Comparison of ENCODE assay signal across 2 cellular contexts in genomic region chr5:132423443-132423898, GRCh38.
TF ChIP-seq lines count a peak whose summit lies in the region.

No MANE protein-coding gene starts in this region.

TF ChIP-seq in IMR-90, 13 proteins besides CTCF, POLR2A, EP300 and RAD21:
- TF ChIP-seq RCOR1 (IDR thresholded peaks at IDR 0.05; ENCODE audit: insufficient replicate concordance, low read length) (no peak), MAFK (IDR thresholded peaks at IDR 0.05; ENCODE audit: low read depth, low read length) (no peak), RFX5 (IDR thresholded peaks at IDR 0.05; ENCODE audit: low read depth, low read length) (no peak), NFE2L2 (IDR thresholded peaks at IDR 0.05; ENCODE audit: low read depth, low read length) (no peak), BHLHE40 (IDR thresholded peaks at IDR 0.05; ENCODE audit: low read depth, low read length) (no peak), CHD1 (IDR thresholded peaks at IDR 0.05; ENCODE audit: low read depth, low read length) (no peak), MAZ (IDR thresholded peaks at IDR 0.05; ENCODE audit: borderline replicate concordance, low read depth, low read length) (no peak), MXI1 (IDR thresholded peaks at IDR 0.05; ENCODE audit: borderline replicate concordance, low read depth, low read length) (no peak), CEBPB (IDR thresholded peaks at IDR 0.05; ENCODE audit: low read depth, low read length) (no peak), ELK1 (IDR thresholded peaks at IDR 0.05; ENCODE audit: borderline replicate concordance, low read depth, low read length) (no peak), SMC3 (IDR thresholded peaks at IDR 0.05; ENCODE audit: low read depth, low read length) (no peak)
- TF ChIP-seq, protein P1, sequence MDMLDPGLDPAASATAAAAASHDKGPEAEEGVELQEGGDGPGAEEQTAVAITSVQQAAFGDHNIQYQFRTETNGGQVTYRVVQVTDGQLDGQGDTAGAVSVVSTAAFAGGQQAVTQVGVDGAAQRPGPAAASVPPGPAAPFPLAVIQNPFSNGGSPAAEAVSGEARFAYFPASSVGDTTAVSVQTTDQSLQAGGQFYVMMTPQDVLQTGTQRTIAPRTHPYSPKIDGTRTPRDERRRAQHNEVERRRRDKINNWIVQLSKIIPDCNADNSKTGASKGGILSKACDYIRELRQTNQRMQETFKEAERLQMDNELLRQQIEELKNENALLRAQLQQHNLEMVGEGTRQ (IDR thresholded peaks at IDR 0.05; ENCODE audit: low read depth, low read length) = no peak

TF ChIP-seq in K562, 482 proteins besides CTCF, POLR2A, EP300 and RAD21:
- no peak for TF ChIP-seq ZNF586 (CRISPR knock-in tag; conservative IDR thresholded peaks at IDR 0.05)
- no peak for TF ChIP-seq NCOA1 (IDR thresholded peaks at IDR 0.05; ENCODE audit: low read depth)
- TF ChIP-seq ZNF133 (CRISPR knock-in tag; IDR thresholded peaks at IDR 0.05) = no peak
- no peak for TF ChIP-seq RNF219 (CRISPR knock-in tag; IDR thresholded peaks at IDR 0.05)
- TF ChIP-seq CCAR2 (IDR thresholded peaks at IDR 0.05; ENCODE audit: low read depth, low read length) = no peak
- no peak for TF ChIP-seq ETV1 (tag; conservative IDR thresholded peaks at IDR 0.05; ENCODE audit: low read depth)
- no peak for TF ChIP-seq ZNF57 (CRISPR knock-in tag; IDR thresholded peaks at IDR 0.05)
- no peak for TF ChIP-seq ZNF217 (CRISPR knock-in tag; IDR thresholded peaks at IDR 0.05)
- TF ChIP-seq FUS (optimal IDR thresholded peaks at IDR 0.05; ENCODE audit: low read depth, low read length) = no peak
